1 cellular context compared by ENCODE assay signal in genomic region chr14:36264107-36264506, GRCh38.
TF ChIP-seq lines count a peak whose summit lies in the region.

No MANE protein-coding gene starts in this region.

TF ChIP-seq in K562, 482 proteins besides CTCF, POLR2A, EP300 and RAD21 (continued from another document):
- TF ChIP-seq, protein P1, sequence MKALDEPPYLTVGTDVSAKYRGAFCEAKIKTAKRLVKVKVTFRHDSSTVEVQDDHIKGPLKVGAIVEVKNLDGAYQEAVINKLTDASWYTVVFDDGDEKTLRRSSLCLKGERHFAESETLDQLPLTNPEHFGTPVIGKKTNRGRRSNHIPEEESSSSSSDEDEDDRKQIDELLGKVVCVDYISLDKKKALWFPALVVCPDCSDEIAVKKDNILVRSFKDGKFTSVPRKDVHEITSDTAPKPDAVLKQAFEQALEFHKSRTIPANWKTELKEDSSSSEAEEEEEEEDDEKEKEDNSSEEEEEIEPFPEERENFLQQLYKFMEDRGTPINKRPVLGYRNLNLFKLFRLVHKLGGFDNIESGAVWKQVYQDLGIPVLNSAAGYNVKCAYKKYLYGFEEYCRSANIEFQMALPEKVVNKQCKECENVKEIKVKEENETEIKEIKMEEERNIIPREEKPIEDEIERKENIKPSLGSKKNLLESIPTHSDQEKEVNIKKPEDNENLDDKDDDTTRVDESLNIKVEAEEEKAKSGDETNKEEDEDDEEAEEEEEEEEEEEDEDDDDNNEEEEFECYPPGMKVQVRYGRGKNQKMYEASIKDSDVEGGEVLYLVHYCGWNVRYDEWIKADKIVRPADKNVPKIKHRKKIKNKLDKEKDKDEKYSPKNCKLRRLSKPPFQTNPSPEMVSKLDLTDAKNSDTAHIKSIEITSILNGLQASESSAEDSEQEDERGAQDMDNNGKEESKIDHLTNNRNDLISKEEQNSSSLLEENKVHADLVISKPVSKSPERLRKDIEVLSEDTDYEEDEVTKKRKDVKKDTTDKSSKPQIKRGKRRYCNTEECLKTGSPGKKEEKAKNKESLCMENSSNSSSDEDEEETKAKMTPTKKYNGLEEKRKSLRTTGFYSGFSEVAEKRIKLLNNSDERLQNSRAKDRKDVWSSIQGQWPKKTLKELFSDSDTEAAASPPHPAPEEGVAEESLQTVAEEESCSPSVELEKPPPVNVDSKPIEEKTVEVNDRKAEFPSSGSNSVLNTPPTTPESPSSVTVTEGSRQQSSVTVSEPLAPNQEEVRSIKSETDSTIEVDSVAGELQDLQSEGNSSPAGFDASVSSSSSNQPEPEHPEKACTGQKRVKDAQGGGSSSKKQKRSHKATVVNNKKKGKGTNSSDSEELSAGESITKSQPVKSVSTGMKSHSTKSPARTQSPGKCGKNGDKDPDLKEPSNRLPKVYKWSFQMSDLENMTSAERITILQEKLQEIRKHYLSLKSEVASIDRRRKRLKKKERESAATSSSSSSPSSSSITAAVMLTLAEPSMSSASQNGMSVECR (CRISPR knock-in tag; IDR thresholded peaks at IDR 0.05) = no peak
- no peak for TF ChIP-seq ZNF23 (CRISPR knock-in tag; IDR thresholded peaks at IDR 0.05)
- TF ChIP-seq SRSF1 (IDR thresholded peaks at IDR 0.05; ENCODE audit: low read depth, low read length) = no peak
- TF ChIP-seq, protein P2, sequence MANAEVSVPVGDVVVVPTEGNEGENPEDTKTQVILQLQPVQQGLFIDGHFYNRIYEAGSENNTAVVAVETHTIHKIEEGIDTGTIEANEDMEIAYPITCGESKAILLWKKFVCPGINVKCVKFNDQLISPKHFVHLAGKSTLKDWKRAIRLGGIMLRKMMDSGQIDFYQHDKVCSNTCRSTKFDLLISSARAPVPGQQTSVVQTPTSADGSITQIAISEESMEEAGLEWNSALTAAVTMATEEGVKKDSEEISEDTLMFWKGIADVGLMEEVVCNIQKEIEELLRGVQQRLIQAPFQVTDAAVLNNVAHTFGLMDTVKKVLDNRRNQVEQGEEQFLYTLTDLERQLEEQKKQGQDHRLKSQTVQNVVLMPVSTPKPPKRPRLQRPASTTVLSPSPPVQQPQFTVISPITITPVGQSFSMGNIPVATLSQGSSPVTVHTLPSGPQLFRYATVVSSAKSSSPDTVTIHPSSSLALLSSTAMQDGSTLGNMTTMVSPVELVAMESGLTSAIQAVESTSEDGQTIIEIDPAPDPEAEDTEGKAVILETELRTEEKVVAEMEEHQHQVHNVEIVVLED (CRISPR knock-in tag; IDR thresholded peaks at IDR 0.05) = no peak
